23 cellular contexts compared by ENCODE assay signal in the genomic region with DNA sequence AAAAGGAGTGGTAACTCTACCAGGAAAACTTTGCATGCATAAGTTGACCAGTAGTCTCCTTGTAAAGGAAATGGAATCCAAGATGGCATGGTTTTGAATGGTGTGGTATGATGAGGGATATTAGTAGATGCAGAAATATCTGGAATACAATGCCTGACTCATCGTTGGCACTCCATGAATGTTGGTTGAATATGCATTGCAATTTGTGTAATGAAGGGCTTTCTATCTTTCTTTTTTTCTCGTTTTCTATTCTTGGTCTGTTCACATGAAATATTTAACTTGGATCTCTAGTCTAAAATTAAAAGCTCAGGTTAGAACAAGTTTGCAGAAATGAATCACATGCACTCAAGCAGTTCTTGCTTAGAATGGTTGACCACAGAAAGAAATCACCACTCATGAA.
DNase-seq lines count a peak whose midpoint lies in the region; ATAC-seq, FAIRE-seq and TF ChIP-seq lines count a peak whose summit lies in the region.
"Had no signal": no experiment of that assay in that cellular context is flagged by ENCODE, and none has a peak within 500 bp of the region (broad histone marks: within the 10 kb centered on the region; RNA-seq: fewer than 3 reads in every experiment).

No MANE protein-coding gene starts in this region.

- intact Hi-C loops in natural killer cell (cut with micrococcal nuclease), result no loop called here

- FAIRE-seq in astrocyte (lab: Jason Lieb, UNC), result peak; percentile 90

- no peaks in the 10 kb centered on the region for H3K79me2 ChIP-seq in astrocyte (ENCODE audit: insufficient read depth, low read length)

- no peaks in the 10 kb centered on the region for H3K9me3 Mint-ChIP-seq in astrocyte (ENCODE audit: unreplicated experiment)
- H3K9me3 Mint-ChIP-seq in natural killer cell, result no peaks in the 10 kb centered on the region
- H3K9me3 Mint-ChIP-seq: type B pancreatic cell had no signal

- H3K4me3 ChIP-seq in astrocyte (ENCODE audit: insufficient read depth, low read depth, low read length), result no peak overlapping the region
- no peak overlapping the region for H3K4me3 ChIP-seq in H7 (ENCODE audit: insufficient read depth, low read depth, low read length)
- no peak overlapping the region for H3K4me3 ChIP-seq in upper lobe of left lung
- H3K4me3 ChIP-seq: dorsolateral prefrontal cortex had no signal

- DNase-seq in A172 (ENCODE audit: low spot score), result peak; percentile 62
- DNase-seq in HPDE6-E6E7 (ENCODE audit: extremely low spot score), result peak; percentile 85
- DNase-seq in astrocyte (ENCODE audit: low read depth), result peak; percentile 83
- peak; percentile 35 for DNase-seq in glomerular visceral epithelial cell (ENCODE audit: extremely low spot score)
- DNase-seq in H7, result no peak
- no peak for DNase-seq in natural killer cell
- no peak for DNase-seq in upper lobe of left lung
- DNase-seq: 8988T; activated CD4-positive, alpha-beta T cell treated with anti-CD3 and anti-CD28 coated beads for 4 hours; activated CD8-positive, alpha-beta memory T cell treated with anti-CD3 and anti-CD28 coated beads, Interleukin-2, amount 50 U/mL, for 48 hours; activated naive CD4-positive, alpha-beta T cell; CD4-positive, CD25-positive, alpha-beta regulatory T cell; DMS79 treated with DMSO at 0.1 percent for 48 hours; dorsolateral prefrontal cortex; Karpas-422; left ventricle myocardium superior; naive B cell; NCI-H187 treated with DMSO at 0.1 percent for 48 hours; NCI-H446 had no signal

- H3K4me2 ChIP-seq in astrocyte (ENCODE audit: low read length), result peak overlapping the region; percentile 23

- no peak for TF ChIP-seq EP300 in upper lobe of left lung (IDR thresholded peaks at IDR 0.05)

- TF ChIP-seq POLR2A in upper lobe of left lung (IDR thresholded peaks at IDR 0.05), result no peak

- 88 to 91% methylated on average over 2 of the region's 2 CpGs for WGBS in upper lobe of left lung, 2 donors

- H3K27me3 ChIP-seq in astrocyte (ENCODE audit: insufficient read depth, low read length), result no peaks in the 10 kb centered on the region
- no peaks in the 10 kb centered on the region for H3K27me3 ChIP-seq in H7 (ENCODE audit: control insufficient read depth, insufficient read depth, low read length)
- H3K27me3 ChIP-seq in upper lobe of left lung, result no peaks in the 10 kb centered on the region

- H4K20me1 ChIP-seq in astrocyte (ENCODE audit: insufficient read depth, low read length), result no peaks in the 10 kb centered on the region

- peaks cover 6% of the 10 kb centered on the region for H3K4me1 ChIP-seq in astrocyte (ENCODE audit: insufficient read depth, low read length)
- H3K4me1 ChIP-seq in upper lobe of left lung, result no peaks in the 10 kb centered on the region

- ATAC-seq in natural killer cell (no peak), HG02885 (IDR thresholded peaks at IDR 0.05; ENCODE audit: poor library complexity, unreplicated experiment) (no peak), upper lobe of left lung (ENCODE audit: low FRiP score in 2 of 2) (no peak)
- ATAC-seq: left ventricle myocardium superior had no signal

- H3K4me3 Mint-ChIP-seq in astrocyte (ENCODE audit: unreplicated experiment) (no peak overlapping the region), natural killer cell (no peak overlapping the region)
- H3K4me3 Mint-ChIP-seq: brain; CD4-positive, CD25-positive, alpha-beta regulatory T cell; naive B cell; type B pancreatic cell had no signal

- no peak overlapping the region for H3K27ac Mint-ChIP-seq in astrocyte (ENCODE audit: unreplicated experiment)
- no peak overlapping the region for H3K27ac Mint-ChIP-seq in natural killer cell
- H3K27ac Mint-ChIP-seq: brain; CD4-positive, CD25-positive, alpha-beta regulatory T cell; naive B cell; type B pancreatic cell had no signal

- H2AFZ ChIP-seq in astrocyte (ENCODE audit: low read depth, low read length), result no peak overlapping the region

- H3K27ac ChIP-seq in astrocyte (ENCODE audit: low read depth, low read length) (peak overlapping the region; percentile 30), upper lobe of left lung (no peak overlapping the region)
- H3K27ac ChIP-seq: HL-60 had no signal

- H3K27me3 Mint-ChIP-seq in astrocyte (ENCODE audit: low read depth, unreplicated experiment), result peaks cover 7% of the 10 kb centered on the region
- H3K27me3 Mint-ChIP-seq in natural killer cell (ENCODE audit: low read depth in 2 of 2), result peaks cover 0 to 5% of the 10 kb centered on the region in 2 donors
- H3K27me3 Mint-ChIP-seq: type B pancreatic cell had no signal

- H3K36me3 ChIP-seq in astrocyte (ENCODE audit: insufficient read depth, low read length) (no peaks in the 10 kb centered on the region), H7 (replicated peaks; ENCODE audit: control insufficient read depth, insufficient read depth, low read length) (no peaks in the 10 kb centered on the region), upper lobe of left lung (no peaks in the 10 kb centered on the region)

- H3K4me1 Mint-ChIP-seq in astrocyte (ENCODE audit: low read depth, unreplicated experiment) (peaks cover 4% of the 10 kb centered on the region), natural killer cell (no peaks in the 10 kb centered on the region)
- H3K4me1 Mint-ChIP-seq: brain; CD4-positive, CD25-positive, alpha-beta regulatory T cell; naive B cell had no signal

- H3K9me3 ChIP-seq in astrocyte (ENCODE audit: insufficient read depth, low read depth, low read length) (no peaks in the 10 kb centered on the region), upper lobe of left lung (no peaks in the 10 kb centered on the region)

- H3K36me3 Mint-ChIP-seq in astrocyte (ENCODE audit: low read depth, unreplicated experiment) (no peaks in the 10 kb centered on the region), natural killer cell (no peaks in the 10 kb centered on the region)
- H3K36me3 Mint-ChIP-seq: brain; CD4-positive, CD25-positive, alpha-beta regulatory T cell; naive B cell; type B pancreatic cell had no signal

- TF ChIP-seq CTCF in astrocyte (IDR thresholded peaks at IDR 0.05; ENCODE audit: insufficient read depth, low read depth, low read length) (no peak), natural killer cell (IDR thresholded peaks at IDR 0.05) (no peak), upper lobe of left lung (IDR thresholded peaks at IDR 0.05) (no peak)

- H3K9ac ChIP-seq in astrocyte (ENCODE audit: low read length), result no peak overlapping the region

Comparison
In these comparisons a context has a peak if more than half of its experiments do, and no peak if none do; other contexts are left out.
1. DNase-seq: peak in A172 (single experiment), HPDE6-E6E7 (single experiment), astrocyte (single experiment) and glomerular visceral epithelial cell (single experiment); none in H7 (single experiment), natural killer cell (single experiment) and upper lobe of left lung (0 of 2).